12 cellular contexts compared by ENCODE assay signal in the genomic region with DNA sequence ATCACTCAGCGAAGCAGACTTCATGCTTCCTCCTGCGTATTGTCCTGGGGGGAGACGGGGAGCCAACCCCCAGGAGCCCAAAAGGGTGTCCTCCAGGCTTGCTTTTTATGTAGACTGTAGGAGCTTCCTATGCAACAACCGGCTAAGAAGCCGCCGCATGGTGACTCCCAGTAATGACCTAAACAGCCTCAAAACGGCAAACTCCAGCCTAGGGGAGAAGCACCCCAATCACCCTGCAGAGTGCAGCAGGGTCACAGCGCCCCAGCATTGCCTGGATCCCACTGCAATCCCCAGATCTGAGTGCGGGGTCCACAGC. TPM values are rescaled to one million over a fixed set of nuclear protein-coding genes. Genes with fewer than 3 reads are reported as not detected.
DNase-seq lines count a peak whose midpoint lies in the region; ATAC-seq and TF ChIP-seq lines count a peak whose summit lies in the region.
"Had no signal": no experiment of that assay in that cellular context is flagged by ENCODE, and none has a peak within 500 bp of the region (broad histone marks: within the 10 kb centered on the region; RNA-seq: fewer than 3 reads in every experiment).

No MANE protein-coding gene starts in this region.

- peak overlapping the region; percentile 46 for H3K4me2 ChIP-seq in trophoblast cell (ENCODE audit: low read length)

- H3K4ac ChIP-seq in trophoblast cell (ENCODE audit: low read depth, low read length): peak overlapping the region; percentile 41

- H2AK5ac ChIP-seq in trophoblast cell (ENCODE audit: low read length): peak overlapping the region; percentile 94

- peaks cover 4% of the 10 kb centered on the region for H3K79me2 ChIP-seq in trophoblast cell (ENCODE audit: control insufficient read depth, insufficient read depth, low read length, poor library complexity)

- H3K14ac ChIP-seq in trophoblast cell (ENCODE audit: low read length): peak overlapping the region; percentile 96

- WGBS in heart right ventricle, 2 donors: 55 to 57% methylated on average over 9 of the region's 9 CpGs
- WGBS in trophoblast cell (ENCODE audit: extremely low coverage, insufficient coverage, insufficient read length): no CpG with 5 or more reads among the region's 9 CpGs
- WGBS in testis, 2 donors: 60 to 78% methylated on average over 9 of the region's 9 CpGs

- H3K23ac ChIP-seq in trophoblast cell (ENCODE audit: low read length): no peak overlapping the region

- H3K9me3 Mint-ChIP-seq in CD8-positive, alpha-beta T cell: no peaks in the 10 kb centered on the region
- H3K9me3 Mint-ChIP-seq: activated T-cell treated with anti-CD3 and anti-CD28 coated beads, Interleukin-2, amount 50 U/mL, for 4 hours; stimulated activated naive CD8-positive, alpha-beta T cell treated with anti-CD3 and anti-CD28 coated beads, Interleukin-15, Interleukin-2, amounts not matched to agents 100 ng/mL and 50 ng/mL, for 24 hours; T-helper 2 cell treated with Interferon-gamma antibody and Interleukin-4, amounts not matched to agents 5 μg/mL and 100 μg/mL, for 36 hours had no signal

- H2BK5ac ChIP-seq in trophoblast cell (ENCODE audit: low read depth, low read length, poor library complexity): peak overlapping the region; percentile 92

- H3K27ac Mint-ChIP-seq in CD8-positive, alpha-beta T cell: no peak overlapping the region
- H3K27ac Mint-ChIP-seq: stimulated activated naive CD8-positive, alpha-beta T cell treated with anti-CD3 and anti-CD28 coated beads, Interleukin-15, Interleukin-2, amounts not matched to agents 100 ng/mL and 50 ng/mL, for 24 hours; T-helper 2 cell treated with Interferon-gamma antibody and Interleukin-4, amounts not matched to agents 5 μg/mL and 100 μg/mL, for 36 hours had no signal

- H4K91ac ChIP-seq in trophoblast cell (ENCODE audit: low read depth, low read length): peak overlapping the region; percentile 94

- H4K8ac ChIP-seq in trophoblast cell (ENCODE audit: low read depth, low read length): peak overlapping the region; percentile 83

- peaks cover 37% of the 10 kb centered on the region for H3K79me1 ChIP-seq in trophoblast cell (ENCODE audit: low read length)

- H3K9ac ChIP-seq in trophoblast cell (ENCODE audit: low read length): no peak overlapping the region

- no peaks in the 10 kb centered on the region for H3K27me3 Mint-ChIP-seq in CD8-positive, alpha-beta T cell (ENCODE audit: low read depth)

- H3K4me3 Mint-ChIP-seq in CD8-positive, alpha-beta T cell: peak overlapping the region; percentile 8
- H3K4me3 Mint-ChIP-seq: activated T-cell treated with anti-CD3 and anti-CD28 coated beads, Interleukin-2, amount 50 U/mL, for 4 hours; stimulated activated naive CD8-positive, alpha-beta T cell treated with anti-CD3 and anti-CD28 coated beads, Interleukin-15, Interleukin-2, amounts not matched to agents 100 ng/mL and 50 ng/mL, for 24 hours; T-helper 2 cell treated with Interferon-gamma antibody and Interleukin-4, amounts not matched to agents 5 μg/mL and 100 μg/mL, for 36 hours had no signal

- no peak for ATAC-seq in CD8-positive, alpha-beta T cell
- ATAC-seq in RWPE2 (ENCODE audit: low read depth) (peak; percentile 1; the same call in 1 of the 3 replicates), heart right ventricle (peak in 6 of 8 donors; percentile 4 to 32 (median 14))

- H3K27me3 ChIP-seq in CD8-positive, alpha-beta T cell (ENCODE audit: insufficient read depth, low read length): no peaks in the 10 kb centered on the region
- H3K27me3 ChIP-seq in RWPE2 (ENCODE audit: insufficient read depth, poor library complexity, severe bottlenecking): no peaks in the 10 kb centered on the region
- no peaks in the 10 kb centered on the region for H3K27me3 ChIP-seq in heart right ventricle
- H3K27me3 ChIP-seq in trophoblast cell (ENCODE audit: insufficient read depth, low read length): no peaks in the 10 kb centered on the region
- no peaks in the 10 kb centered on the region for H3K27me3 ChIP-seq in testis

- peak overlapping the region; percentile 58 for H4K12ac ChIP-seq in trophoblast cell (ENCODE audit: low read depth, low read length)

- H3K36me3 ChIP-seq in CD8-positive, alpha-beta T cell (ENCODE audit: insufficient read depth, low read length): no peaks in the 10 kb centered on the region
- peaks cover 22% of the 10 kb centered on the region for H3K36me3 ChIP-seq in RWPE2 (ENCODE audit: low read depth)
- no peaks in the 10 kb centered on the region for H3K36me3 ChIP-seq in heart right ventricle
- peaks cover 0 to 2% of the 10 kb centered on the region in 2 experiments for H3K36me3 ChIP-seq in trophoblast cell (ENCODE audit: control insufficient read depth in 1 of 2, insufficient read depth in 2 of 2, low read length in 2 of 2)
- H3K36me3 ChIP-seq in testis (ENCODE audit: low read depth, missing control alignments): no peaks in the 10 kb centered on the region

- peaks cover 24% of the 10 kb centered on the region for H3K4me1 Mint-ChIP-seq in CD8-positive, alpha-beta T cell (ENCODE audit: low read depth)

- H3K27ac ChIP-seq in CD8-positive, alpha-beta T cell (ENCODE audit: low read depth, low read length): no peak overlapping the region
- H3K27ac ChIP-seq in RWPE2 (ENCODE audit: poor library complexity, severe bottlenecking) (peak overlapping the region; percentile 98), heart right ventricle (peak overlapping the region in 5 of 10 donors; percentile 19 to 55 (median 31)), trophoblast cell (ENCODE audit: low read depth, low read length) (peak overlapping the region; percentile 92), testis (no peak overlapping the region)

- H3K4me3 ChIP-seq in CD8-positive, alpha-beta T cell (ENCODE audit: low read depth, low read length): no peak overlapping the region
- no peak overlapping the region for H3K4me3 ChIP-seq in RWPE2 (ENCODE audit: severe bottlenecking)
- no peak overlapping the region for H3K4me3 ChIP-seq in heart right ventricle
- no peak overlapping the region for H3K4me3 ChIP-seq in trophoblast cell (ENCODE audit: low read depth, low read length)
- no peak overlapping the region for H3K4me3 ChIP-seq in testis

- no peak for DNase-seq in CD8-positive, alpha-beta T cell
- DNase-seq in RWPE2 (ENCODE audit: low spot score) (no peak), heart right ventricle (no peak), trophoblast cell (no peak), testis (no peak), mucosa of gallbladder (ENCODE audit: low spot score) (no peak), NCI-H524 (lab: John Stamatoyannopoulos, UW) (no peak)
- DNase-seq in activated naive CD4-positive, alpha-beta T cell treated with anti-CD3 and anti-CD28 coated beads, Interleukin-2, amount 50 U/mL, for 16 hours: no peak
- DNase-seq: effector CD4-positive, alpha-beta T cell had no signal

- no peak for TF ChIP-seq CTCF in CD8-positive, alpha-beta T cell (IDR thresholded peaks at IDR 0.05)
- TF ChIP-seq CTCF in RWPE2 (IDR thresholded peaks at IDR 0.05; ENCODE audit: poor library complexity, severe bottlenecking): no peak
- TF ChIP-seq CTCF in heart right ventricle (IDR thresholded peaks at IDR 0.05): no peak
- no peak for TF ChIP-seq CTCF in testis (IDR thresholded peaks at IDR 0.05)

- CTCF ChIA-PET in CD8-positive, alpha-beta T cell (lab: Charles Lee): no interaction called here

- POLR2A ChIA-PET in CD8-positive, alpha-beta T cell (lab: Charles Lee): no interaction called here

- no peaks in the 10 kb centered on the region for H3K9me3 ChIP-seq in CD8-positive, alpha-beta T cell (ENCODE audit: low read length)
- H3K9me3 ChIP-seq in RWPE2 (ENCODE audit: severe bottlenecking) (no peaks in the 10 kb centered on the region), heart right ventricle (no peaks in the 10 kb centered on the region), trophoblast cell (ENCODE audit: insufficient read depth, low read depth, low read length) (no peaks in the 10 kb centered on the region), testis (no peaks in the 10 kb centered on the region)

- no peak for TF ChIP-seq POLR2A in testis (IDR thresholded peaks at IDR 0.05)

- peak overlapping the region; percentile 43 for H2BK12ac ChIP-seq in trophoblast cell (ENCODE audit: low read length)

- no peaks in the 10 kb centered on the region for H3K36me3 Mint-ChIP-seq in CD8-positive, alpha-beta T cell

- peak overlapping the region; percentile 93 for H3K18ac ChIP-seq in trophoblast cell (ENCODE audit: low read length)

- H2AFZ ChIP-seq in trophoblast cell (ENCODE audit: insufficient read depth, low read length, poor library complexity): peak overlapping the region; percentile 26

- H3K4me1 ChIP-seq in CD8-positive, alpha-beta T cell (ENCODE audit: insufficient read depth, low read length): peaks cover 8% of the 10 kb centered on the region
- peaks cover 28% of the 10 kb centered on the region for H3K4me1 ChIP-seq in RWPE2 (ENCODE audit: insufficient read depth, poor library complexity, severe bottlenecking)
- peaks cover 11 to 43% (median 30%) of the 10 kb centered on the region in 9 donors for H3K4me1 ChIP-seq in heart right ventricle
- H3K4me1 ChIP-seq in trophoblast cell (ENCODE audit: control insufficient read depth in 1 of 2, insufficient read depth in 2 of 2, low read length in 2 of 2): peaks cover 21 to 40% of the 10 kb centered on the region in 2 experiments
- peaks cover 19% of the 10 kb centered on the region for H3K4me1 ChIP-seq in testis

- H2BK120ac ChIP-seq in trophoblast cell (ENCODE audit: insufficient read depth, low read length, poor library complexity): peak overlapping the region; percentile 69

- intact Hi-C loops in CD8-positive, alpha-beta T cell (cut with DNase I, micrococcal nuclease): no loop called here
- intact Hi-C loops in heart right ventricle (cut with DNase I): no loop called here
- intact Hi-C loops in testis (cut with DNase I; ENCODE audit: low total_unique reads): no loop called here

RNA-seq across cellular contexts. Expression of gene PROSER2, which starts 52.0 kb away (rescaled TPM):
- total RNA-seq in CD8-positive, alpha-beta T cell: 1 to 10 TPM; 4.4 to 4.5 TPM
- total RNA-seq in heart right ventricle (1 to 10 TPM in 2 of 10 donors, under 1 TPM in 8; 0.34 to 1.6 (median 0.76) TPM), testis (10 to 100 TPM; 15.6 to 21.4 TPM), mucosa of gallbladder (8.8 TPM)
- polyA plus RNA-seq in heart right ventricle (under 1 TPM; 0.51 to 0.80 TPM), testis (ENCODE audit: insufficient read depth, low read depth, low replicate concordance) (7.8 TPM)
- polyA plus RNA-seq in trophoblast cell (2013): 16.0 and 17.5 TPM in 2 replicates

Comparison
In these comparisons a context has a peak if more than half of its experiments do, and no peak if none do; other contexts are left out.
1. H3K27ac ChIP-seq: peak in RWPE2 (single experiment) and trophoblast cell (single experiment); none in CD8-positive, alpha-beta T cell (single experiment) and testis (0 of 2).